1 cellular context compared by ENCODE assay signal in the genomic region with DNA sequence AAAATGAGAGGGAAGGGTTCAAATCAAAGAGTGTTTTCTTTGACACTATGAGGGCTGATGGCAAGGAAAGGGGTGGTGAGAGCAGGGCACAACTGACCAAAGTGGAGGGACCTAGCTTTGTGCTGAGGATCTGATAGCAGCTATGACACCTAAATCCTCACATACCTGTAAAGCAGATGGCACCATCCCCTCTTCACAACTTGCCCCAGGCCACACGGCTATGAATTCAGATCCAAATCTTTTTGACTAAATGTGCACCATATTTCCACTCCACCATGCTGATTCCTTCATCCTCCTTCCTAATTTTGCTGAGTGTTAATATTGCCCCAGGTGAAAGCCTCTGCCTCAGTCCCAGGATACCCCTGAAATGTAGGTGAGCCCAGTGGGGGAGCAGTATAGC.
TF ChIP-seq lines count a peak whose summit lies in the region.

No MANE protein-coding gene starts in this region.

TF ChIP-seq in IMR-90, 13 proteins besides CTCF, POLR2A, EP300 and RAD21:
- TF ChIP-seq USF2 (IDR thresholded peaks at IDR 0.05; ENCODE audit: low read depth, low read length) (no peak), MXI1 (IDR thresholded peaks at IDR 0.05; ENCODE audit: borderline replicate concordance, low read depth, low read length) (no peak), BHLHE40 (IDR thresholded peaks at IDR 0.05; ENCODE audit: low read depth, low read length) (no peak), ELK1 (IDR thresholded peaks at IDR 0.05; ENCODE audit: borderline replicate concordance, low read depth, low read length) (no peak), MAFK (IDR thresholded peaks at IDR 0.05; ENCODE audit: low read depth, low read length) (no peak), MAZ (IDR thresholded peaks at IDR 0.05; ENCODE audit: borderline replicate concordance, low read depth, low read length) (no peak), CHD1 (IDR thresholded peaks at IDR 0.05; ENCODE audit: low read depth, low read length) (no peak), NFE2L2 (IDR thresholded peaks at IDR 0.05; ENCODE audit: low read depth, low read length) (no peak), RFX5 (IDR thresholded peaks at IDR 0.05; ENCODE audit: low read depth, low read length) (no peak), FOS (IDR thresholded peaks at IDR 0.05; ENCODE audit: low read depth, low read length) (no peak), RCOR1 (IDR thresholded peaks at IDR 0.05; ENCODE audit: insufficient replicate concordance, low read length) (no peak)
TF ChIP-seq in IMR-90: peak in this region for 0.
